7 cellular contexts compared by ENCODE assay signal in the genomic region with DNA sequence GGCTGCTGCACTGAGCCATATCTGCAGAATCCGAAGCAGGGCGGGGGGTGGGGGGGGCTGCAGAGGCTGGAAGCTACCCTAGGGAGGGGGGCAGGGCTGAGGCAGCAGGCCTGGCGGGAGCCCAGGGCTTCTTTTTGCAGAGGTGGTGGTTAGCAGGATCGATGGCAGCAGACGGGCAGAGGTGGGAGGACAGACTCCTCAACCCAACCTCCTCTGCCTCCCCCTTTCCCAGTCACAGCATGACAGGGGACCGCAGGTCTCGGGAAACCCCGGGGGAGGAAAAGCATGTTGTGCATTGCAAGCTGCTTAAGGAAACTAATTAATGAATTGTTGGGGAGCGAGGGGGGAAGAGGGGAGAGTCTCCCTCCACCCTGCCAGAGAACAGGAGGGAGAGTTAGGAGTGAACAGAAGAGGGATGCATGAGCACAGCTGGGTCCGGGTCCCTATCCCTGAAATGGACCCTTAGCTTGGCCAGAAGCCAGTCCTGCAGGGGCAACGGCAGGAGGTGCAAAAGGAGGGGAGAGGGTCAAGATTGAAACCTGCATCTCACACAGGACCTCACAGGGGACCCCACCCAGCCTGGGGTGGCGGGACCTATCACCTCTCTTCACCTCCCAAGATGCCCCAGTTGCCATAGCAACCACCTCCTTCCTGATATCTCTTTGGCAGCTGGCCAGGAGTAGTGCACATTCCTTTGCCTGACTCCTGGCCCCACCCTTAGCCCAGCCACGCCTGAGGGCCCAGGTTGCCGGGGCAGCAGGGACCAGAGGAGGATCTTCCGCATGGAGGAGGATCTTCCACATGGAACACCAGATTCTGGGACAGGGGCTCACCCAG. TPM values are rescaled to one million over a fixed set of nuclear protein-coding genes. Genes with fewer than 3 reads are reported as not detected.
DNase-seq lines count a peak whose midpoint lies in the region; ATAC-seq and TF ChIP-seq lines count a peak whose summit lies in the region.
"Had no signal": no experiment of that assay in that cellular context is flagged by ENCODE, and none has a peak within 500 bp of the region (broad histone marks: within the 10 kb centered on the region; RNA-seq: fewer than 3 reads in every experiment).

No MANE protein-coding gene starts in this region.

- no peaks in the 10 kb centered on the region for H4K20me1 ChIP-seq in PC-3 (ENCODE audit: low read length)

- CTCF ChIA-PET in PC-3 (lab: Charles Lee), result no interaction called here

- H3K9me3 ChIP-seq in HAP-1, result peaks cover 5% of the 10 kb centered on the region; the same call in 1 of the 2 replicates
- H3K9me3 ChIP-seq in PC-3 (ENCODE audit: low read length), result no peaks in the 10 kb centered on the region

- H3K27me3 ChIP-seq in HAP-1 (ENCODE audit: low read depth), result peaks cover 6% of the 10 kb centered on the region
- H3K27me3 ChIP-seq in PC-3 (ENCODE audit: low read length), result no peaks in the 10 kb centered on the region

- no peak overlapping the region for H2AFZ ChIP-seq in PC-3 (ENCODE audit: low read length)

- ATAC-seq in PC-3 (no peak), HG02642 (IDR thresholded peaks at IDR 0.05; ENCODE audit: poor library complexity, unreplicated experiment) (no peak), GM18873 (IDR thresholded peaks at IDR 0.05; ENCODE audit: low FRiP score, unreplicated experiment) (no peak)

- in situ Hi-C loops in HAP-1 (cut with MboI; ENCODE audit: low sequenced_read_pairs), result no loop called here

- no peak for TF ChIP-seq CTCF in PC-3 (conservative IDR thresholded peaks at IDR 0.05; ENCODE audit: low read depth, low read length)

- no peaks in the 10 kb centered on the region for H3K9me2 ChIP-seq in PC-3 (replicated peaks; ENCODE audit: low read length)

- intact Hi-C loops in PC-3 (cut with micrococcal nuclease) (loop anchor here (5.0 to 10.0 kb wide), 2 partner anchors 78 to 100 kb away; a partner anchor contains a TSS), cardiac septum (cut with DNase I) (no loop called here)

- no peaks in the 10 kb centered on the region for H3K79me2 ChIP-seq in PC-3 (ENCODE audit: low read length)

- POLR2A ChIA-PET in PC-3 (lab: Charles Lee; ENCODE audit: unreplicated experiment), result no interaction called here

- H3K36me3 ChIP-seq in HAP-1 (replicated peaks) (no peaks in the 10 kb centered on the region), PC-3 (ENCODE audit: low read depth, low read length) (no peaks in the 10 kb centered on the region)

- peaks cover 15% of the 10 kb centered on the region for H3K4me1 ChIP-seq in HAP-1
- 0 out of 2 replicates have a peak, but pooled peaks cover 11% of the 10 kb centered on the region for H3K4me1 ChIP-seq in PC-3 (ENCODE audit: insufficient read depth, low read length)

- BruUV-seq in PC-3 (replicated peaks; lab: Mats Ljungman, UMichigan), result no TSS peak

- H3K27ac ChIP-seq in PC-3 (ENCODE audit: low read length), result no peak overlapping the region

- H3F3A ChIP-seq in PC-3 (ENCODE audit: low read length, unreplicated experiment), result no peaks in the 10 kb centered on the region

- H3K9ac ChIP-seq in PC-3 (ENCODE audit: low read length), result no peak overlapping the region

- H3K4me2 ChIP-seq in PC-3 (ENCODE audit: low read length), result no peak overlapping the region

- DNase-seq in HAP-1 (ENCODE audit: low spot score in 2 of 2) (peak; percentile 52 to 82), PC-3 (peak; percentile 74), kidney glomerular epithelial cell (lab: John Stamatoyannopoulos, UW) (peak; percentile 86), cardiac septum (ENCODE audit: low spot score) (no peak)

- no peak overlapping the region for H3K4me3 ChIP-seq in HAP-1
- H3K4me3 ChIP-seq in PC-3 (ENCODE audit: low read length), result no peak overlapping the region

RNA-seq across cellular contexts. Expression of a gene that starts 1.8 kb away (rescaled TPM):
- total RNA-seq in PC-3 (2014; rRNA removed) (not detected in 2 replicates), cardiac septum (not detected)
- total RNA-seq: LHCN-M2 had no signal

RNA-seq across cellular contexts. Expression of a gene that starts 6.2 kb away (rescaled TPM):
- total RNA-seq in PC-3 (2014; rRNA removed), result not detected in 2 replicates
- total RNA-seq in cardiac septum, result 613 TPM
- total RNA-seq: LHCN-M2 had no signal

RNA-seq across cellular contexts. Expression of a gene that starts 9.7 kb away (rescaled TPM):
- total RNA-seq in PC-3 (2014; rRNA removed), result 114 and 123 TPM in 2 replicates
- total RNA-seq in cardiac septum, result 19.0 TPM

RNA-seq across cellular contexts. Expression of a gene that starts 10.0 kb away (rescaled TPM):
- total RNA-seq in PC-3 (2014; rRNA removed), result 0.22 TPM in 1 of 2 replicates, not detected in the other
- 8.1 TPM for total RNA-seq in cardiac septum
- total RNA-seq: LHCN-M2 had no signal

RNA-seq across cellular contexts. Expression of a gene that starts 29.2 kb away (rescaled TPM):
- total RNA-seq in PC-3 (2014; rRNA removed), result 48.7 and 61.6 TPM in 2 replicates
- not detected for total RNA-seq in cardiac septum
- total RNA-seq: LHCN-M2 had no signal

Comparison
In these comparisons a context has a peak if more than half of its experiments do, and no peak if none do; other contexts are left out.
1. RNA of a gene that starts 6.2 kb away (total RNA-seq): 613 TPM in cardiac septum (single experiment); not detected in PC-3; every median in the first group is over 100 times any median in the second.